8 cellular contexts compared by ENCODE assay signal in genomic region chr5:54243483-54244080, GRCh38.
DNase-seq lines count a peak whose midpoint lies in the region; ATAC-seq and TF ChIP-seq lines count a peak whose summit lies in the region.

No MANE protein-coding gene starts in this region.

- H3K79me2 ChIP-seq in KMS-11 (ENCODE audit: insufficient read depth, low read depth), result no peaks in the 10 kb centered on the region
- no peaks in the 10 kb centered on the region for H3K79me2 ChIP-seq in fibroblast of lung (ENCODE audit: control insufficient read depth, insufficient read depth, low read length)

- intact Hi-C loops in CD8-positive, alpha-beta T cell (cut with DNase I, micrococcal nuclease), result loop anchor here (1.0 to 5.0 kb wide), 5 partner anchors 69 to 624 kb away; partner anchors contain the start of gene ARL15 (in 1 of the 2)
- intact Hi-C loops in prostate gland (cut with DNase I), result loop anchor here (5.0 to 10.0 kb wide), 2 partner anchors 179 to 621 kb away; no protein-coding TSS in a partner anchor

- POLR2A ChIA-PET in CD8-positive, alpha-beta T cell (lab: Charles Lee), result no interaction called here
- POLR2A ChIA-PET in T-cell (lab: Charles Lee), result interaction anchor here in 1 of 2 donors (0.6 kb wide), 2 partner anchors 167 to 236 kb away, joined by 3 read pairs; no protein-coding TSS in a partner anchor

- no peaks in the 10 kb centered on the region for H3K9me3 Mint-ChIP-seq in CD8-positive, alpha-beta T cell
- H3K9me3 Mint-ChIP-seq in T-cell, result no peaks in the 10 kb centered on the region
- H3K9me3 Mint-ChIP-seq in T-helper 2 cell treated with Interferon-gamma antibody and Interleukin-4, amounts not matched to agents 5 μg/mL and 100 μg/mL, for 36 hours, result no peaks in the 10 kb centered on the region

- WGBS in prostate gland, result 60% methylated on average over 4 of the region's 4 CpGs

- CTCF ChIA-PET in CD8-positive, alpha-beta T cell (lab: Charles Lee), result interaction anchor here (0.6 to 2.3 kb wide), 25 partner anchors 8 to 642 kb away, joined by 3 to 24 read pairs (median 5); no protein-coding TSS in a partner anchor
- CTCF ChIA-PET in T-cell (lab: Charles Lee), result interaction anchor here (0.6 to 1.9 kb wide), 24 partner anchors 9 to 624 kb away, joined by 3 to 25 read pairs (median 4); partner anchors contain the start of gene ARL15 (in 1 of the 2)

- TF ChIP-seq POLR2A in prostate gland (IDR thresholded peaks at IDR 0.05), result no peak

- no peak overlapping the region for H2AFZ ChIP-seq in KMS-11 (ENCODE audit: low read depth)
- no peak overlapping the region for H2AFZ ChIP-seq in fibroblast of lung (ENCODE audit: low read length)

- no peaks in the 10 kb centered on the region for H3K27me3 ChIP-seq in CD8-positive, alpha-beta T cell (ENCODE audit: insufficient read depth, low read length)
- H3K27me3 ChIP-seq in KMS-11 (ENCODE audit: insufficient read depth, low read depth), result no peaks in the 10 kb centered on the region
- no peaks in the 10 kb centered on the region for H3K27me3 ChIP-seq in fibroblast of lung (ENCODE audit: control insufficient read depth, insufficient read depth, low read length)
- H3K27me3 ChIP-seq in prostate gland (replicated peaks; ENCODE audit: insufficient read depth), result no peaks in the 10 kb centered on the region

- H4K20me1 ChIP-seq in KMS-11 (ENCODE audit: insufficient read depth), result no peaks in the 10 kb centered on the region; the same call in 1 of the 2 replicates
- no peaks in the 10 kb centered on the region for H4K20me1 ChIP-seq in fibroblast of lung (ENCODE audit: control insufficient read depth, extremely low read depth, insufficient read depth, low read length)

- H3K27me3 Mint-ChIP-seq in CD8-positive, alpha-beta T cell (ENCODE audit: low read depth), result no peaks in the 10 kb centered on the region
- no peaks in the 10 kb centered on the region for H3K27me3 Mint-ChIP-seq in T-cell
- H3K27me3 Mint-ChIP-seq in T-helper 2 cell treated with Interferon-gamma antibody and Interleukin-4, amounts not matched to agents 5 μg/mL and 100 μg/mL, for 36 hours (ENCODE audit: low read depth), result peaks cover 11% of the 10 kb centered on the region

- H3K4me1 Mint-ChIP-seq in CD8-positive, alpha-beta T cell (ENCODE audit: low read depth), result peaks cover 11% of the 10 kb centered on the region
- peaks cover 9 to 18% (median 14%) of the 10 kb centered on the region in 3 donors for H3K4me1 Mint-ChIP-seq in T-cell
- no peaks in the 10 kb centered on the region for H3K4me1 Mint-ChIP-seq in T-helper 2 cell treated with Interferon-gamma antibody and Interleukin-4, amounts not matched to agents 5 μg/mL and 100 μg/mL, for 36 hours (ENCODE audit: low read depth)

- no peak overlapping the region for H3K27ac Mint-ChIP-seq in CD8-positive, alpha-beta T cell
- no peak overlapping the region for H3K27ac Mint-ChIP-seq in T-cell
- H3K27ac Mint-ChIP-seq in T-helper 2 cell treated with Interferon-gamma antibody and Interleukin-4, amounts not matched to agents 5 μg/mL and 100 μg/mL, for 36 hours, result no peak overlapping the region

- H3K4me1 ChIP-seq in CD8-positive, alpha-beta T cell (ENCODE audit: insufficient read depth, low read length), result no peaks in the 10 kb centered on the region
- H3K4me1 ChIP-seq in KMS-11 (ENCODE audit: low read depth, poor library complexity, severe bottlenecking) (peaks cover 9% of the 10 kb centered on the region), fibroblast of lung (ENCODE audit: control insufficient read depth, extremely low read depth, insufficient read depth, low read length) (no peaks in the 10 kb centered on the region), prostate gland (replicated peaks) (no peaks in the 10 kb centered on the region)

- H3K36me3 ChIP-seq in CD8-positive, alpha-beta T cell (ENCODE audit: insufficient read depth, low read length), result no peaks in the 10 kb centered on the region
- H3K36me3 ChIP-seq in KMS-11 (ENCODE audit: insufficient read depth), result no peaks in the 10 kb centered on the region
- no peaks in the 10 kb centered on the region for H3K36me3 ChIP-seq in fibroblast of lung (ENCODE audit: control insufficient read depth, insufficient read depth, low read length)
- H3K36me3 ChIP-seq in prostate gland, result no peaks in the 10 kb centered on the region

- H3K4me3 Mint-ChIP-seq in CD8-positive, alpha-beta T cell, result no peak overlapping the region
- H3K4me3 Mint-ChIP-seq in T-cell, result no peak overlapping the region
- H3K4me3 Mint-ChIP-seq in T-helper 2 cell treated with Interferon-gamma antibody and Interleukin-4, amounts not matched to agents 5 μg/mL and 100 μg/mL, for 36 hours, result no peak overlapping the region

- H3K4me3 ChIP-seq in CD8-positive, alpha-beta T cell (ENCODE audit: low read depth, low read length), result no peak overlapping the region
- H3K4me3 ChIP-seq in KMS-11 (IDR thresholded peaks at IDR 0.05; ENCODE audit: insufficient read depth, low read depth, low read length), result no peak overlapping the region
- no peak overlapping the region for H3K4me3 ChIP-seq in fibroblast of lung (replicated peaks in 1 of 4; ENCODE audit: control extremely low read depth in 1 of 4, insufficient read depth in 1 of 4, low read depth in 3 of 4, low read length in 4 of 4)
- no peak overlapping the region for H3K4me3 ChIP-seq in prostate gland

- ATAC-seq in CD8-positive, alpha-beta T cell, result no peak
- peak; percentile 71 for ATAC-seq in GM18858 (IDR thresholded peaks at IDR 0.05; ENCODE audit: unreplicated experiment)
- no peak for ATAC-seq in T-cell (replicated peaks in 1 of 4)
- ATAC-seq in activated CD4-positive, CD25-positive, alpha-beta regulatory T cell treated with anti-CD3 and anti-CD28 coated beads, Interleukin-2, amount 50 U/mL, for 24 hours, result no peak

- no peak overlapping the region for H3K27ac ChIP-seq in CD8-positive, alpha-beta T cell (ENCODE audit: low read depth, low read length)
- no peak overlapping the region for H3K27ac ChIP-seq in KMS-11
- no peak overlapping the region for H3K27ac ChIP-seq in fibroblast of lung (ENCODE audit: insufficient read depth, low read length)
- no peak overlapping the region for H3K27ac ChIP-seq in prostate gland

- H3K4me2 ChIP-seq in KMS-11, result no peak overlapping the region
- no peak overlapping the region for H3K4me2 ChIP-seq in fibroblast of lung (ENCODE audit: extremely low read depth, insufficient read depth, low read length)

- peak; percentile 76 for TF ChIP-seq CTCF in CD8-positive, alpha-beta T cell (IDR thresholded peaks at IDR 0.05)
- peak; percentile 87 for TF ChIP-seq CTCF in KMS-11 (conservative IDR thresholded peaks at IDR 0.05; ENCODE audit: low read depth, low read length)
- peak; percentile 77 to 82 for TF ChIP-seq CTCF in fibroblast of lung (conservative IDR thresholded peaks at IDR 0.05 in 1 of 2, IDR thresholded peaks at IDR 0.05 in 1 of 2; ENCODE audit: low read depth in 1 of 2, low read length in 2 of 2)
- peak in 3 of 4 experiments; percentile 35 to 70 (median 69) for TF ChIP-seq CTCF in prostate gland (IDR thresholded peaks at IDR 0.05)

- H3K36me3 Mint-ChIP-seq in CD8-positive, alpha-beta T cell, result no peaks in the 10 kb centered on the region
- H3K36me3 Mint-ChIP-seq in T-cell, result peaks cover 3% of the 10 kb centered on the region
- no peaks in the 10 kb centered on the region for H3K36me3 Mint-ChIP-seq in T-helper 2 cell treated with Interferon-gamma antibody and Interleukin-4, amounts not matched to agents 5 μg/mL and 100 μg/mL, for 36 hours (ENCODE audit: low read depth)

- no peaks in the 10 kb centered on the region for H3K9me3 ChIP-seq in CD8-positive, alpha-beta T cell (ENCODE audit: low read length)
- H3K9me3 ChIP-seq in fibroblast of lung (ENCODE audit: control insufficient read depth, insufficient read depth, low read depth, low read length), result no peaks in the 10 kb centered on the region
- H3K9me3 ChIP-seq in prostate gland, result no peaks in the 10 kb centered on the region

- DNase-seq in CD8-positive, alpha-beta T cell, result peak in 2 of 7 experiments; percentile 17 to 33
- DNase-seq in T-cell, result peak in 23 of 34 experiments; percentile 3 to 33 (median 15)
- peak; percentile 22 to 59 for DNase-seq in fibroblast of lung (ENCODE audit: low read depth in 2 of 2)
- DNase-seq in prostate gland (ENCODE audit: low spot score), result no peak
- no peak for DNase-seq in T-helper 2 cell treated with Interferon-gamma antibody and Interleukin-4, amounts not matched to agents 5 μg/mL and 100 μg/mL, for 36 hours (ENCODE audit: low spot score)

- H3K9ac ChIP-seq in KMS-11 (no peak overlapping the region), fibroblast of lung (ENCODE audit: insufficient read depth, low read length) (no peak overlapping the region)

Comparison
In these comparisons a context has a peak if more than half of its experiments do, and no peak if none do; other contexts are left out.
1. DNase-seq: peak in T-cell (23 of 34) and fibroblast of lung (2 of 2); none in prostate gland (single experiment) and T-helper 2 cell treated with Interferon-gamma antibody and Interleukin-4, amounts not matched to agents 5 μg/mL and 100 μg/mL, for 36 hours (single experiment).
2. Peak in every context shown above with its lines, with median percentiles within 50 percentile points of each other: CTCF ChIP-seq.